ENCODE assay signal across 14 cellular contexts in genomic region chr1:220012259-220012658, GRCh38. TPM values are rescaled to one million over a fixed set of nuclear protein-coding genes. Genes with fewer than 3 reads are reported as not detected.
A peak's percentile ranks its signal among the peaks of the same experiment; 100 is the strongest.
DNase-seq lines count a peak whose midpoint lies in the region; ATAC-seq, FAIRE-seq and TF ChIP-seq lines count a peak whose summit lies in the region.
"Had no signal": no experiment of that assay in that cellular context is flagged by ENCODE, and none has a peak within 500 bp of the region (broad histone marks: within the 10 kb centered on the region; RNA-seq: fewer than 3 reads in every experiment).

No MANE protein-coding gene starts in this region.

- in situ Hi-C loops in HepG2 (cut with HindIII; ENCODE audit: extremely low pct_ligation_motif_present, low pct_unique_long_range_greater_than_20kb), result no loop called here

- CTCF ChIA-PET in HepG2 (lab: Yijun Ruan, JAX; ENCODE audit: low intra/inter-chr PET ratio, low total read pairs), result no interaction called here

- no peaks in the 10 kb centered on the region for H3K79me2 ChIP-seq in HepG2 (ENCODE audit: insufficient read depth, low read length)

- H3K4me1 ChIP-seq in HepG2 (ENCODE audit: insufficient read depth, low read length) (no peaks in the 10 kb centered on the region), right lobe of liver (peaks cover 0 to 2% (median 0%) of the 10 kb centered on the region in 4 donors)

- H3K36me3 ChIP-seq in HepG2 (replicated peaks in 1 of 2; ENCODE audit: control insufficient read depth in 1 of 2, insufficient read depth in 2 of 2, low read length in 2 of 2) (peaks cover 3 to 75% of the 10 kb centered on the region in 2 experiments; a peak in 4 of 5 replicates), right lobe of liver (peaks cover 0 to 26% (median 6%) of the 10 kb centered on the region in 4 donors)

- intact Hi-C loops in HepG2 (cut with micrococcal nuclease; ENCODE audit: unreplicated experiment) (no loop called here), right lobe of liver (cut with DNase I) (no loop called here)

- no peak overlapping the region for H3K4me2 ChIP-seq in HepG2 (ENCODE audit: low read depth, low read length)

- 64% methylated on average over 3 of the region's 3 CpGs for WGBS in HepG2 (ENCODE audit: low lambda C conversion rate)
- WGBS in right lobe of liver (ENCODE audit: insufficient coverage, low coverage, low lambda C conversion rate, missing lambda C conversion rate), result 41% methylated on average over 3 of the region's 3 CpGs

- no peak overlapping the region for H2AFZ ChIP-seq in HepG2 (ENCODE audit: low read length)

- H3K4me3 ChIP-seq in HepG2 (replicated peaks in 1 of 3; ENCODE audit: insufficient read depth in 1 of 3, low read depth in 2 of 3, low read length in 3 of 3), result no peak overlapping the region
- H3K4me3 ChIP-seq in right lobe of liver, result no peak overlapping the region
- H3K4me3 ChIP-seq: tibial nerve had no signal

- H3K9ac ChIP-seq in HepG2 (ENCODE audit: insufficient read depth, low read depth, low read length), result no peak overlapping the region

- H3K9me3 ChIP-seq in HepG2 (ENCODE audit: low read length) (no peaks in the 10 kb centered on the region), right lobe of liver (no peaks in the 10 kb centered on the region)
- H3K9me3 ChIP-seq: tibial nerve had no signal

- TF ChIP-seq CTCF in HepG2 (CRISPR knock-in tag; IDR thresholded peaks at IDR 0.05) (no peak), right lobe of liver (IDR thresholded peaks at IDR 0.05) (peak in 1 of 4 donors; percentile 9)

- no TSS peak for BruUV-seq in HepG2 (replicated peaks; lab: Mats Ljungman, UMichigan)

- H3K27ac ChIP-seq in HepG2 (ENCODE audit: extremely low read length, insufficient read depth, low read length) (no peak overlapping the region), right lobe of liver (no peak overlapping the region)

- no peak for ATAC-seq in HepG2
- ATAC-seq in right lobe of liver, result no peak
- ATAC-seq in GM21723 (IDR thresholded peaks at IDR 0.05; ENCODE audit: unreplicated experiment), result no peak

- TF ChIP-seq RAD21 in HepG2 (CRISPR knock-in tag; IDR thresholded peaks at IDR 0.05), result no peak

- FAIRE-seq in HepG2 (lab: Jason Lieb, UNC), result peak; percentile 68
- FAIRE-seq: HTR-8/SVneo had no signal

- TF ChIP-seq EP300 in HepG2 (IDR thresholded peaks at IDR 0.05; ENCODE audit: low read depth in 2 of 2, low read length in 2 of 2) (no peak), HepG2 (CRISPR knock-in tag; IDR thresholded peaks at IDR 0.05; ENCODE audit: borderline replicate concordance) (no peak)

- POLR2A ChIA-PET in HepG2 (lab: Yijun Ruan, JAX), result interaction anchor here (1.1 to 1.2 kb wide), 2 partner anchors 77 to 82 kb away, joined by 3 read pairs; partner anchors contain the start of genes BPNT1 and IARS2

- no peak for TF ChIP-seq POLR2A in HepG2 (IDR thresholded peaks at IDR 0.05; ENCODE audit: insufficient read depth in 1 of 2, low read depth in 2 of 2, low read length in 2 of 2)
- no peak for TF ChIP-seq POLR2A in right lobe of liver (IDR thresholded peaks at IDR 0.05)

- H4K20me1 ChIP-seq in HepG2 (ENCODE audit: insufficient read depth, low read length), result no peaks in the 10 kb centered on the region

- H3K27me3 ChIP-seq in HepG2 (ENCODE audit: control insufficient read depth in 1 of 2, insufficient read depth in 2 of 2, low read length in 2 of 2) (no peaks in the 10 kb centered on the region), right lobe of liver (no peaks in the 10 kb centered on the region)
- H3K27me3 ChIP-seq: tibial nerve had no signal

- DNase-seq in HepG2 (ENCODE audit: low spot score), result no peak
- no peak for DNase-seq in right lobe of liver
- peak; percentile 2 for DNase-seq in amniotic stem cell (lab: John Stamatoyannopoulos, UW)
- peak; percentile 12 for DNase-seq in glomerular endothelial cell (ENCODE audit: extremely low read depth, low read depth, low spot score)
- no peak for DNase-seq in SIG-M5 treated with dmso at 0.1 percent for 504 hours (lab: John Stamatoyannopoulos, UW; ENCODE audit: unreplicated experiment)
- no peak for DNase-seq in retina
- DNase-seq in NCI-H1417 treated with DMSO at 0.1 percent for 48 hours (lab: John Stamatoyannopoulos, UW), result no peak
- DNase-seq: activated CD4-positive, alpha-beta T cell treated with anti-CD3 and anti-CD28 coated beads for 48 hours; C1 segment of cervical spinal cord; hypothalamus; NCI-H187 had no signal

TF ChIP-seq in HepG2, 621 proteins besides CTCF, POLR2A, EP300 and RAD21:
- TF ChIP-seq, protein P1, sequence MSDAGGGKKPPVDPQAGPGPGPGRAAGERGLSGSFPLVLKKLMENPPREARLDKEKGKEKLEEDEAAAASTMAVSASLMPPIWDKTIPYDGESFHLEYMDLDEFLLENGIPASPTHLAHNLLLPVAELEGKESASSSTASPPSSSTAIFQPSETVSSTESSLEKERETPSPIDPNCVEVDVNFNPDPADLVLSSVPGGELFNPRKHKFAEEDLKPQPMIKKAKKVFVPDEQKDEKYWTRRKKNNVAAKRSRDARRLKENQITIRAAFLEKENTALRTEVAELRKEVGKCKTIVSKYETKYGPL (CRISPR knock-in tag; IDR thresholded peaks at IDR 0.05), result no peak

RNA-seq across cellular contexts. Expression of gene EPRS1, which starts 34.0 kb away (rescaled TPM):
- total RNA-seq in HepG2 (2016; rRNA removed; fragmentation: Illumina TruSeq; extraction: Trizol) (124 and 194 TPM in 2 replicates), right lobe of liver (10 to 100 TPM; 30.2 to 45.1 (median 36.8) TPM), glomerular endothelial cell (69.9 and 79.8 TPM in 2 replicates)
- total RNA-seq in HepG2 (2016; cell fraction: cytosol; rRNA removed; fragmentation: Illumina TruSeq; extraction: Trizol; ENCODE audit: low read depth), result 16.7 and 18.1 TPM in 2 replicates
- 119 and 184 TPM in 2 replicates for total RNA-seq in HepG2 (2016; cell fraction: insoluble cytoplasmic fraction; rRNA removed; fragmentation: Illumina TruSeq; extraction: Trizol)
- 23.3 and 32.3 TPM in 2 replicates for total RNA-seq in HepG2 (2016; cell fraction: membrane; rRNA removed; fragmentation: Illumina TruSeq; extraction: Trizol)
- total RNA-seq in HepG2 (2016; cell fraction: nucleus; rRNA removed; fragmentation: Illumina TruSeq; extraction: Trizol), result 87.3 and 93.5 TPM in 2 replicates
- 67.5 and 86.1 TPM in 2 replicates for polyA plus RNA-seq in HepG2 (2011; rRNA removed)
- 20.0 and 26.9 TPM in 2 replicates for polyA plus RNA-seq in HepG2 (2011; cell fraction: cytosol; rRNA removed)
- polyA plus RNA-seq in HepG2 (2011; cell fraction: nucleus; rRNA removed), result 13.1 and 18.8 TPM in 2 replicates
- 70.1 and 74.9 TPM in 2 replicates for polyA plus RNA-seq in HepG2 (2012)
- polyA plus RNA-seq in HepG2 (2016; cell fraction: cytosol; fragmentation: Illumina TruSeq; extraction: Trizol; ENCODE audit: low read depth), result 4.8 and 6.3 TPM in 2 replicates
- 140 and 143 TPM in 2 replicates for polyA plus RNA-seq in HepG2 (2016; cell fraction: insoluble cytoplasmic fraction; fragmentation: Illumina TruSeq; extraction: Trizol; ENCODE audit: low read depth)
- polyA plus RNA-seq in HepG2 (2016; cell fraction: membrane; fragmentation: Illumina TruSeq; extraction: Trizol; ENCODE audit: low read depth), result 13.9 and 18.0 TPM in 2 replicates
- polyA plus RNA-seq in HepG2 (2016; cell fraction: nucleus; fragmentation: Illumina TruSeq; extraction: Trizol; ENCODE audit: insufficient read depth, low read depth), result 83.9 and 84.1 TPM in 2 replicates
- polyA minus RNA-seq in HepG2 (2011; rRNA and poly(A)+ RNA removed; ENCODE audit: low replicate concordance), result 61.0 and 121 TPM in 2 replicates
- 68.1 and 86.3 TPM in 2 replicates for polyA minus RNA-seq in HepG2 (2011; cell fraction: cytosol; rRNA and poly(A)+ RNA removed)
- 60.3 and 73.6 TPM in 2 replicates for polyA minus RNA-seq in HepG2 (2011; cell fraction: nucleus; rRNA and poly(A)+ RNA removed)

Comparison
In these comparisons a context has a peak if more than half of its experiments do, and no peak if none do; other contexts are left out.
1. DNase-seq: peak in amniotic stem cell (single experiment) and glomerular endothelial cell (single experiment); none in HepG2 (single experiment), right lobe of liver (0 of 3), SIG-M5 treated with dmso at 0.1 percent for 504 hours (single experiment), retina (single experiment) and NCI-H1417 treated with DMSO at 0.1 percent for 48 hours (single experiment).